In the genomic region with DNA sequence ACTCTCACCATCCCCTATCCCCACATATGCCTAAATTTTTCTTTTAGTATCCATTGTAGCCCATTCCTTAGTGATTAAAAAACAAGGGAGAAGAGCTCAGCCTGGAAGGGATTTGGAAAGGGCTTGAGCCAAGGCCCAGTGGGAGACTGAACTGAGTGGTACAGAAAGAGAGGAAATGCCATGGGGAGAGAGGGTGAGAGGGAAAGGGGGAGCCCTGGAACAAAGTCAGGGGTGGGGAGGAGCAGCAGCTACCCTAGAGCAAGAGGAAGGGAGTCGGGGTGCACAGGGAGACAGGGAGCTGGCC, we compare ENCODE assay signal across 8 cellular contexts. TPM values are rescaled to one million over a fixed set of nuclear protein-coding genes. Genes with fewer than 3 reads are reported as not detected.
DNase-seq lines count a peak whose midpoint lies in the region; ATAC-seq and TF ChIP-seq lines count a peak whose summit lies in the region.

No MANE protein-coding gene starts in this region.

- intact Hi-C loops in psoas muscle (cut with DNase I) = no loop called here

- 8 to 50% (median 19%) methylated on average over 1 of the region's 1 CpG for WGBS in psoas muscle, 3 donors

- H3K4me1 ChIP-seq in GM23338 (ENCODE audit: insufficient read depth) = peaks cover 43% of the 10 kb centered on the region
- H3K4me1 ChIP-seq in SJCRH30 = peaks cover 26% of the 10 kb centered on the region
- H3K4me1 ChIP-seq in fibroblast of lung (ENCODE audit: control insufficient read depth, extremely low read depth, insufficient read depth, low read length) = peaks cover 29% of the 10 kb centered on the region
- peaks cover 41% of the 10 kb centered on the region for H3K4me1 ChIP-seq in psoas muscle

- H3K36me3 ChIP-seq in GM23338 (ENCODE audit: insufficient read depth) (no peaks in the 10 kb centered on the region; the same call in 1 of the 2 replicates), SJCRH30 (no peaks in the 10 kb centered on the region), fibroblast of lung (ENCODE audit: control insufficient read depth, insufficient read depth, low read length) (peaks cover 12% of the 10 kb centered on the region), psoas muscle (ENCODE audit: insufficient read depth in 1 of 2, low read depth in 1 of 2) (no peaks in the 10 kb centered on the region)

- peak overlapping the region; percentile 81 for H3K4me3 Mint-ChIP-seq in GM23338

- peaks cover 25% of the 10 kb centered on the region for H3K79me2 ChIP-seq in GM23338 (replicated peaks; ENCODE audit: insufficient read depth)
- peaks cover 28% of the 10 kb centered on the region for H3K79me2 ChIP-seq in fibroblast of lung (ENCODE audit: control insufficient read depth, insufficient read depth, low read length)

- H3K27me3 ChIP-seq in GM23338 (ENCODE audit: insufficient read depth) = no peaks in the 10 kb centered on the region
- H3K27me3 ChIP-seq in SJCRH30 = no peaks in the 10 kb centered on the region
- H3K27me3 ChIP-seq in fibroblast of lung (ENCODE audit: control insufficient read depth, insufficient read depth, low read length) = no peaks in the 10 kb centered on the region
- H3K27me3 ChIP-seq in psoas muscle (ENCODE audit: insufficient read depth in 3 of 3, low read length in 2 of 3) = no peaks in the 10 kb centered on the region

- TF ChIP-seq CTCF in GM23338 (conservative IDR thresholded peaks at IDR 0.05; ENCODE audit: low read depth in 2 of 2) (no peak), fibroblast of lung (conservative IDR thresholded peaks at IDR 0.05 in 1 of 2, IDR thresholded peaks at IDR 0.05 in 1 of 2; ENCODE audit: low read depth in 1 of 2, low read length in 2 of 2) (no peak), psoas muscle (IDR thresholded peaks at IDR 0.05) (no peak), GM10248 (IDR thresholded peaks at IDR 0.05; ENCODE audit: control extremely low read depth, extremely low read depth, low read depth, missing control alignments) (no peak)

- no peak overlapping the region; the same call in 1 of the 2 replicates for H2AFZ ChIP-seq in GM23338
- no peak overlapping the region for H2AFZ ChIP-seq in fibroblast of lung (ENCODE audit: low read length)

- H3K9me3 Mint-ChIP-seq in GM23338 = no peaks in the 10 kb centered on the region; the same call in 1 of the 3 replicates

- H3K9me3 ChIP-seq in SJCRH30 (replicated peaks) (no peaks in the 10 kb centered on the region), fibroblast of lung (ENCODE audit: control insufficient read depth, insufficient read depth, low read depth, low read length) (no peaks in the 10 kb centered on the region), psoas muscle (no peaks in the 10 kb centered on the region)

- peaks cover 37% of the 10 kb centered on the region for H3K27me3 Mint-ChIP-seq in GM23338 (ENCODE audit: insufficient read depth, low read depth, poor library complexity)

- DNase-seq in GM23338 (ENCODE audit: low spot score) (no peak), SJCRH30 (peak in 1 of 2 experiments; percentile 64), fibroblast of lung (ENCODE audit: low read depth in 2 of 2) (no peak), psoas muscle (no peak), activated gamma-delta T cell (lab: John Stamatoyannopoulos, UW) (no peak), GM10248 (ENCODE audit: extremely low spot score) (no peak)
- DNase-seq in stimulated activated CD4-positive, alpha-beta T cell treated with anti-CD3 and anti-CD28 coated beads, Interleukin-2, amount 100 ng/mL, for 24 hours = no peak

- no peaks in the 10 kb centered on the region for H3K9me2 ChIP-seq in GM23338 (ENCODE audit: insufficient read depth)

- POLR2A ChIA-PET in GM10248 (lab: Yijun Ruan, JAX) = interaction anchor here (0.8 to 1.5 kb wide), 5 partner anchors 11 to 183 kb away, joined by 3 to 6 read pairs (median 4); a partner anchor contains a TSS

- H3K27ac ChIP-seq in GM23338 (ENCODE audit: low read depth) = peak overlapping the region; percentile 100
- H3K27ac ChIP-seq in SJCRH30 = peak overlapping the region; percentile 62
- peak overlapping the region; percentile 92 for H3K27ac ChIP-seq in fibroblast of lung (ENCODE audit: insufficient read depth, low read length)
- peak overlapping the region; percentile 84 for H3K27ac ChIP-seq in psoas muscle

- H3K9ac ChIP-seq in fibroblast of lung (ENCODE audit: insufficient read depth, low read length) = no peak overlapping the region

- peak overlapping the region; percentile 84 for H3K4me3 ChIP-seq in GM23338
- peak overlapping the region; percentile 35 for H3K4me3 ChIP-seq in SJCRH30
- H3K4me3 ChIP-seq in fibroblast of lung (replicated peaks in 1 of 4; ENCODE audit: control extremely low read depth in 1 of 4, insufficient read depth in 1 of 4, low read depth in 3 of 4, low read length in 4 of 4) = peak overlapping the region in 2 of 4 experiments; percentile 75 to 84
- peak overlapping the region; percentile 85 for H3K4me3 ChIP-seq in psoas muscle

- peak overlapping the region; percentile 97 for H3K27ac Mint-ChIP-seq in GM23338

- H3K36me3 Mint-ChIP-seq in GM23338 (ENCODE audit: low read depth) = peaks cover 35% of the 10 kb centered on the region

- CTCF ChIA-PET in GM10248 (lab: Yijun Ruan, JAX) = interaction anchor here (0.8 to 4.4 kb wide), 25 partner anchors 11 to 220 kb away, joined by 3 to 142 read pairs (median 7); a partner anchor contains a TSS

- H3K4me2 ChIP-seq in GM23338 (peak overlapping the region; percentile 86), fibroblast of lung (ENCODE audit: extremely low read depth, insufficient read depth, low read length) (peak overlapping the region; percentile 82)

- ATAC-seq in GM23338 (no peak), psoas muscle (peak in 1 of 4 donors; percentile 1), GM19455 (IDR thresholded peaks at IDR 0.05; ENCODE audit: unreplicated experiment) (no peak)

- H4K20me1 ChIP-seq in GM23338 (replicated peaks; ENCODE audit: insufficient read depth) (peaks cover 7% of the 10 kb centered on the region), fibroblast of lung (ENCODE audit: control insufficient read depth, extremely low read depth, insufficient read depth, low read length) (no peaks in the 10 kb centered on the region)

- peaks cover 24% of the 10 kb centered on the region for H3F3A ChIP-seq in GM23338 (replicated peaks; ENCODE audit: low read depth)

- peaks cover 55% of the 10 kb centered on the region for H3K4me1 Mint-ChIP-seq in GM23338

TF ChIP-seq in GM23338, 12 proteins besides CTCF, POLR2A, EP300 and RAD21 (continues in another document):
- TF ChIP-seq POLR2AphosphoS5 (IDR thresholded peaks at IDR 0.05; ENCODE audit: low read depth) (no peak), ZNF114 (CRISPR knock-in tag; IDR thresholded peaks at IDR 0.05) (no peak)

RNA-seq across cellular contexts. Expression of a gene that starts 2.6 kb away (rescaled TPM):
- total RNA-seq in GM23338 (2014; rRNA removed; shearing (Covaris generic)) = 49.6 and 52.8 TPM in 2 replicates
- 27.2 and 29.5 TPM in 2 replicates for polyA plus RNA-seq in GM23338 (2016; fragmentation: Nextera tagmentation; extraction: Ambion mirVana)
- total RNA-seq in SJCRH30 (2014; rRNA removed; shearing (Covaris generic)) = 13.2 and 14.2 TPM in 2 replicates
- 8.2 and 21.5 TPM in 2 replicates for total RNA-seq in fibroblast of lung
- polyA plus RNA-seq in fibroblast of lung = 9.4 and 14.5 TPM in 2 replicates
- polyA plus RNA-seq in fibroblast of lung (2012) = 65.1 and 76.2 TPM in 2 replicates
- 192 and 200 TPM in 2 replicates for polyA minus RNA-seq in fibroblast of lung (ENCODE audit: low replicate concordance)
- total RNA-seq in psoas muscle = 10 to 100 TPM; 43.3 to 55.8 (median 50.9) TPM
- polyA plus RNA-seq in psoas muscle = 10 to 100 TPM; 24.9 to 46.0 (median 33.7) TPM

RNA-seq across cellular contexts. Expression of a gene that starts 10.8 kb away (rescaled TPM):
- 50.8 and 53.5 TPM in 2 replicates for total RNA-seq in GM23338 (2014; rRNA removed; shearing (Covaris generic))
- 43.5 and 50.0 TPM in 2 replicates for polyA plus RNA-seq in GM23338 (2016; fragmentation: Nextera tagmentation; extraction: Ambion mirVana)
- 1.8 and 2.1 TPM in 2 replicates for total RNA-seq in SJCRH30 (2014; rRNA removed; shearing (Covaris generic))
- total RNA-seq in fibroblast of lung = 20.3 TPM in 2 replicates
- 29.4 and 43.0 TPM in 2 replicates for polyA plus RNA-seq in fibroblast of lung
- 29.0 and 41.2 TPM in 2 replicates for polyA plus RNA-seq in fibroblast of lung (2012)
- polyA minus RNA-seq in fibroblast of lung (ENCODE audit: low replicate concordance) = 40.4 and 68.7 TPM in 2 replicates
- total RNA-seq in psoas muscle = 1 to 10 TPM; 2.0 to 4.6 (median 2.3) TPM
- 1 to 10 TPM; 1.4 to 2.0 (median 1.8) TPM for polyA plus RNA-seq in psoas muscle

RNA-seq across cellular contexts. Expression of a gene that starts 18.4 kb away (rescaled TPM):
- not detected in 2 replicates for total RNA-seq in GM23338 (2014; rRNA removed; shearing (Covaris generic))
- polyA plus RNA-seq in GM23338 (2016; fragmentation: Nextera tagmentation; extraction: Ambion mirVana) (not detected in 2 replicates), fibroblast of lung (not detected in 2 replicates), psoas muscle (not detected)
- total RNA-seq in SJCRH30 (2014; rRNA removed; shearing (Covaris generic)) = not detected in 2 replicates
- total RNA-seq in fibroblast of lung (not detected in 2 replicates), psoas muscle (not detected)
- polyA plus RNA-seq in fibroblast of lung (2012) = not detected in 2 replicates
- not detected in 2 replicates for polyA minus RNA-seq in fibroblast of lung (ENCODE audit: low replicate concordance)

RNA-seq across cellular contexts. Expression of a gene that starts 18.6 kb away (rescaled TPM):
- 186 and 204 TPM in 2 replicates for total RNA-seq in GM23338 (2014; rRNA removed; shearing (Covaris generic))
- 262 and 285 TPM in 2 replicates for polyA plus RNA-seq in GM23338 (2016; fragmentation: Nextera tagmentation; extraction: Ambion mirVana)
- 193 and 245 TPM in 2 replicates for total RNA-seq in SJCRH30 (2014; rRNA removed; shearing (Covaris generic))
- total RNA-seq in fibroblast of lung = 107 and 177 TPM in 2 replicates
- 172 and 220 TPM in 2 replicates for polyA plus RNA-seq in fibroblast of lung
- polyA plus RNA-seq in fibroblast of lung (2012) = 181 and 214 TPM in 2 replicates
- 60.1 and 67.8 TPM in 2 replicates for polyA minus RNA-seq in fibroblast of lung (ENCODE audit: low replicate concordance)
- total RNA-seq in psoas muscle = 100 to 1,000 TPM in 2 of 4 donors, 10 to 100 TPM in 2; 80.4 to 110 (median 95.6) TPM
- 100 to 1,000 TPM; 223 to 269 (median 247) TPM for polyA plus RNA-seq in psoas muscle

RNA-seq across cellular contexts. Expression of a gene that starts 20.6 kb away (rescaled TPM):
- 2.5 and 9.1 TPM in 2 replicates for total RNA-seq in GM23338 (2014; rRNA removed; shearing (Covaris generic))
- polyA plus RNA-seq in GM23338 (2016; fragmentation: Nextera tagmentation; extraction: Ambion mirVana) (2.4 and 2.9 TPM in 2 replicates), fibroblast of lung (5.6 and 6.4 TPM in 2 replicates), psoas muscle (10 to 100 TPM in 2 of 3 donors, 1 to 10 TPM in 1; 9.5 to 29.0 (median 14.3) TPM)
- total RNA-seq in SJCRH30 (2014; rRNA removed; shearing (Covaris generic)) = 3.6 and 3.8 TPM in 2 replicates
- total RNA-seq in fibroblast of lung (9.6 and 14.9 TPM in 2 replicates), psoas muscle (10 to 100 TPM; 10.2 to 14.9 (median 12.5) TPM)
- 5.6 and 5.7 TPM in 2 replicates for polyA plus RNA-seq in fibroblast of lung (2012)
- 4.1 and 14.3 TPM in 2 replicates for polyA minus RNA-seq in fibroblast of lung (ENCODE audit: low replicate concordance)
